ENCODE assay signal across 13 cellular contexts in the genomic region with DNA sequence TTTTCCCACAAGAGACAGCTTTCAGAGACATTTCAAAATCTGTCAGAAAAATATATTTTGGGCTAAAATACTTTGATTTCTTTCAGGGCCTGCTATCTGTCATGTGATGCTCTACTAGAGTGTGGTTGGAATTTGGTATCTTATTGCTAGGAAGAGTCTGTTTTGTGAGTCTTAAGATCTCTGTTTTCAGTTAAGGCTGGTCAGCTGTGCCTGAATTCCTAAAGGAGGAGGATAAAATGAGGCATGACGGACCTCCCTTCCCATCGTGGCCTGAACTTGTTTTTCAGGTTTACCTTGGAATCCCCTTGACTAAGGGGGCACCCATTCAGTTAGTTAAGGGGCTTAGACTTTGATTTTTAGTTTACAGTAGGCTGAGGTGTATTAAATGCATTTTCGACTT. TPM values are rescaled to one million over a fixed set of nuclear protein-coding genes. Genes with fewer than 3 reads are reported as not detected.
DNase-seq lines count a peak whose midpoint lies in the region; ATAC-seq and TF ChIP-seq lines count a peak whose summit lies in the region.
"Had no signal": no experiment of that assay in that cellular context is flagged by ENCODE, and none has a peak within 500 bp of the region (broad histone marks: within the 10 kb centered on the region; RNA-seq: fewer than 3 reads in every experiment).

No MANE protein-coding gene starts in this region.

- no peaks in the 10 kb centered on the region for H3K27me3 Mint-ChIP-seq in mesothelial cell of epicardium (ENCODE audit: low read depth)
- H3K27me3 Mint-ChIP-seq: activated naive CD4-positive, alpha-beta T cell treated with anti-CD3 and anti-CD28 coated beads, Interleukin-2, amount 50 U/mL, for 24 hours had no signal

- H3K4me3 ChIP-seq in heart left ventricle: no peak overlapping the region
- no peak overlapping the region for H3K4me3 ChIP-seq in upper lobe of right lung
- H3K4me3 ChIP-seq: spleen had no signal

- H3K27ac Mint-ChIP-seq in mesothelial cell of epicardium: peak overlapping the region; percentile 98
- H3K27ac Mint-ChIP-seq: WTC11 had no signal

- peaks cover 4% of the 10 kb centered on the region for H3K36me3 Mint-ChIP-seq in mesothelial cell of epicardium

- H3K9me3 ChIP-seq in heart left ventricle: no peaks in the 10 kb centered on the region
- no peaks in the 10 kb centered on the region for H3K9me3 ChIP-seq in upper lobe of right lung
- H3K9me3 ChIP-seq: spleen had no signal

- H3K27ac ChIP-seq in heart left ventricle (peak overlapping the region in 10 of 12 donors; percentile 4 to 86 (median 73)), cingulate gyrus (ENCODE audit: low read depth, low read length) (peak overlapping the region; percentile 73), upper lobe of right lung (peak overlapping the region; percentile 76)

- H3K4me1 ChIP-seq in heart left ventricle (peaks cover 32 to 88% (median 71%) of the 10 kb centered on the region in 12 donors), upper lobe of right lung (peaks cover 73% of the 10 kb centered on the region)

- in situ Hi-C loops in G401 (cut with HindIII; ENCODE audit: low sequenced_read_pairs): no loop called here

- intact Hi-C loops in heart left ventricle (cut with DNase I): no loop called here
- intact Hi-C loops in cardiac septum (cut with DNase I): no loop called here
- intact Hi-C loops in upper lobe of right lung (cut with DNase I): no loop called here

- H3K36me3 ChIP-seq in heart left ventricle (peaks cover 0 to 16% (median 4%) of the 10 kb centered on the region in 9 donors), upper lobe of right lung (peaks cover 10% of the 10 kb centered on the region)

- H3K27me3 ChIP-seq in heart left ventricle (no peaks in the 10 kb centered on the region), upper lobe of right lung (no peaks in the 10 kb centered on the region)
- H3K27me3 ChIP-seq: spleen had no signal

- TF ChIP-seq POLR2A in heart left ventricle (IDR thresholded peaks at IDR 0.05): no peak

- TF ChIP-seq CTCF in heart left ventricle (IDR thresholded peaks at IDR 0.05): no peak
- TF ChIP-seq CTCF in mesothelial cell of epicardium (IDR thresholded peaks at IDR 0.05; ENCODE audit: unreplicated experiment): no peak
- no peak for TF ChIP-seq CTCF in upper lobe of right lung (IDR thresholded peaks at IDR 0.05)

- no peak for DNase-seq in heart left ventricle
- DNase-seq in cardiac septum (ENCODE audit: low spot score): no peak
- DNase-seq in mesothelial cell of epicardium (ENCODE audit: low spot score in 2 of 2, unreplicated experiment in 2 of 2): no peak
- no peak for DNase-seq in upper lobe of right lung
- no peak for DNase-seq in DMS153 (lab: John Stamatoyannopoulos, UW)
- DNase-seq in G401 (ENCODE audit: low spot score): no peak
- DNase-seq: AML-193, mesendoderm, spleen had no signal

- H3K9me3 Mint-ChIP-seq in mesothelial cell of epicardium: no peaks in the 10 kb centered on the region
- H3K9me3 Mint-ChIP-seq: activated naive CD4-positive, alpha-beta T cell treated with anti-CD3 and anti-CD28 coated beads, Interleukin-2, amount 50 U/mL, for 24 hours; WTC11 had no signal

- no peak for ATAC-seq in heart left ventricle
- no peak for ATAC-seq in upper lobe of right lung
- ATAC-seq in GM18517 (IDR thresholded peaks at IDR 0.05; ENCODE audit: unreplicated experiment): no peak
- ATAC-seq: WTC11 had no signal

- H3K4me3 Mint-ChIP-seq in mesothelial cell of epicardium: peak overlapping the region; percentile 42
- H3K4me3 Mint-ChIP-seq: activated naive CD4-positive, alpha-beta T cell treated with anti-CD3 and anti-CD28 coated beads, Interleukin-2, amount 50 U/mL, for 24 hours; WTC11 had no signal

- peaks cover 85% of the 10 kb centered on the region for H3K4me1 Mint-ChIP-seq in mesothelial cell of epicardium

- 48 to 65% (median 54%) methylated on average over 3 of the region's 3 CpGs for WGBS in heart left ventricle, 4 donors

RNA-seq across cellular contexts. Expression of a gene that starts 18.1 kb away (rescaled TPM):
- total RNA-seq in heart left ventricle (100 to 1,000 TPM in 2 of 9 donors, 10 to 100 TPM in 7; 60.2 to 115 (median 82.7) TPM), cardiac septum (80.0 TPM), mesothelial cell of epicardium (136 to 151 TPM (median 146 TPM) in 3 replicates), upper lobe of right lung (306 TPM)
- 10 to 100 TPM; 54.4 to 75.7 TPM for polyA plus RNA-seq in heart left ventricle
- total RNA-seq in G401 (2014; rRNA removed; shearing (Covaris generic)): 170 and 181 TPM in 2 replicates
